In genomic region chr15:82894971-82895520, GRCh38 we compare ENCODE assay signal across 15 cellular contexts. TPM values are rescaled to one million over a fixed set of nuclear protein-coding genes. Genes with fewer than 3 reads are reported as not detected.
DNase-seq lines count a peak whose midpoint lies in the region; ATAC-seq and TF ChIP-seq lines count a peak whose summit lies in the region.
"Had no signal": no experiment of that assay in that cellular context is flagged by ENCODE, and none has a peak within 500 bp of the region (broad histone marks: within the 10 kb centered on the region; RNA-seq: fewer than 3 reads in every experiment).

No MANE protein-coding gene starts in this region.

- no peak overlapping the region for H3K4me3 Mint-ChIP-seq in progenitor cell of endocrine pancreas (ENCODE audit: low read depth)
- H3K4me3 Mint-ChIP-seq: activated T-cell treated with anti-CD3 and anti-CD28 coated beads, Interleukin-2, amount 50 U/mL, for 72 hours; CD4-positive, CD25-positive, alpha-beta regulatory T cell; memory B cell had no signal

- peak; percentile 64 for DNase-seq in GM03348 (ENCODE audit: low spot score)
- peak; percentile 33 for DNase-seq in NCI-H82 treated with DMSO at 0.1 percent for 48 hours (lab: John Stamatoyannopoulos, UW; ENCODE audit: unreplicated experiment)
- peak; percentile 53 for DNase-seq in globus pallidus (ENCODE audit: low spot score)
- peak; percentile 7 for DNase-seq in putamen (ENCODE audit: low spot score)
- DNase-seq in SIG-M5 treated with dmso at 0.1 percent for 504 hours (lab: John Stamatoyannopoulos, UW; ENCODE audit: unreplicated experiment), result no peak
- DNase-seq in progenitor cell of endocrine pancreas (ENCODE audit: low spot score, unreplicated experiment), result no peak
- DNase-seq: activated T-cell treated with anti-CD3 and anti-CD28 coated beads, Interleukin-2, amount 50 U/mL, for 72 hours; CD4-positive, CD25-positive, alpha-beta regulatory T cell; hippocampal formation; stimulated activated CD4-positive, alpha-beta T cell treated with anti-CD3 and anti-CD28 coated beads, Interleukin-4, amount 100 ng/mL, for 1 hour; stimulated activated naive CD8-positive, alpha-beta T cell treated with anti-CD3 and anti-CD28 coated beads, Interleukin-15, Interleukin-2, amounts not matched to agents 100 U/mL and 50 U/mL, for 24 hours had no signal

- ATAC-seq in GM21390 (IDR thresholded peaks at IDR 0.05; ENCODE audit: unreplicated experiment) (no peak), HG03378 (IDR thresholded peaks at IDR 0.05; ENCODE audit: unreplicated experiment) (no peak)
- ATAC-seq: activated T-cell treated with anti-CD3 and anti-CD28 coated beads, Interleukin-2, amount 50 U/mL, for 72 hours; HepG2; stimulated activated naive CD8-positive, alpha-beta T cell treated with anti-CD3 and anti-CD28 coated beads, Interleukin-15, Interleukin-2, amounts not matched to agents 100 U/mL and 50 U/mL, for 24 hours had no signal

- no peak for TF ChIP-seq CTCF in progenitor cell of endocrine pancreas (IDR thresholded peaks at IDR 0.05; ENCODE audit: unreplicated experiment)

- H3K36me3 Mint-ChIP-seq in progenitor cell of endocrine pancreas (ENCODE audit: insufficient read depth), result no peaks in the 10 kb centered on the region
- H3K36me3 Mint-ChIP-seq: CD4-positive, CD25-positive, alpha-beta regulatory T cell; memory B cell had no signal

- no peaks in the 10 kb centered on the region for H3K9me3 Mint-ChIP-seq in progenitor cell of endocrine pancreas (ENCODE audit: low read depth)
- H3K9me3 Mint-ChIP-seq: activated T-cell treated with anti-CD3 and anti-CD28 coated beads, Interleukin-2, amount 50 U/mL, for 72 hours; CD4-positive, CD25-positive, alpha-beta regulatory T cell; memory B cell had no signal

- H3K27me3 Mint-ChIP-seq in progenitor cell of endocrine pancreas, result no peaks in the 10 kb centered on the region

- H3K4me1 Mint-ChIP-seq in progenitor cell of endocrine pancreas (ENCODE audit: low read depth), result no peaks in the 10 kb centered on the region
- H3K4me1 Mint-ChIP-seq: CD4-positive, CD25-positive, alpha-beta regulatory T cell; memory B cell had no signal

- H3K27ac Mint-ChIP-seq in progenitor cell of endocrine pancreas, result no peak overlapping the region
- H3K27ac Mint-ChIP-seq: activated T-cell treated with anti-CD3 and anti-CD28 coated beads, Interleukin-2, amount 50 U/mL, for 72 hours; CD4-positive, CD25-positive, alpha-beta regulatory T cell had no signal

RNA-seq across cellular contexts. Expression of gene HOMER2, which starts 57.5 kb away (rescaled TPM):
- 21.0 TPM in 2 replicates for total RNA-seq in progenitor cell of endocrine pancreas

Comparison
In these comparisons a context has a peak if more than half of its experiments do, and no peak if none do; other contexts are left out.
1. DNase-seq: peak in GM03348 (single experiment), NCI-H82 treated with DMSO at 0.1 percent for 48 hours (single experiment), globus pallidus (single experiment) and putamen (single experiment); none in SIG-M5 treated with dmso at 0.1 percent for 504 hours (single experiment) and progenitor cell of endocrine pancreas (single experiment).